ENCODE assay signal across 8 cellular contexts in genomic region chr16:58515125-58515870, GRCh38. TPM values are rescaled to one million over a fixed set of nuclear protein-coding genes. Genes with fewer than 3 reads are reported as not detected.
DNase-seq lines count a peak whose midpoint lies in the region; ATAC-seq, FAIRE-seq and TF ChIP-seq lines count a peak whose summit lies in the region.

TSS of gene SETD6 (plus strand) at chr16:58515517. CDS start at chr16:58515538, 21 bp downstream.

- dilution Hi-C loops in IMR-90 (cut with HindIII; ENCODE audit: low sequenced_read_pairs, unreplicated experiment) = no loop called here

- H4K8ac ChIP-seq in IMR-90 (ENCODE audit: low read depth in 2 of 2, low read length in 2 of 2) = peak within 1 kb of the TSS; percentile 75 to 92; a peak in 3 of 4 replicates
- peak within 1 kb of the TSS; percentile 83 for H4K8ac ChIP-seq in neuronal stem cell (ENCODE audit: low read depth, low read length)

- no peaks in the 10 kb centered on the region for H3K27me3 ChIP-seq in IMR-90 (ENCODE audit: control insufficient read depth, insufficient read depth, low read length)
- H3K27me3 ChIP-seq in RWPE2 (ENCODE audit: insufficient read depth, poor library complexity, severe bottlenecking) = no peaks in the 10 kb centered on the region
- H3K27me3 ChIP-seq in neuronal stem cell (ENCODE audit: control insufficient read depth in 3 of 3, insufficient read depth in 3 of 3, low read depth in 1 of 3, low read length in 3 of 3) = no peaks in the 10 kb centered on the region

- WGBS in IMR-90 (ENCODE audit: extremely low coverage in 2 of 2, insufficient read length in 1 of 2), 2 experiments = 5% methylated on average over 35 of the region's 80 CpGs; no CpG with 5 or more reads in 1 of the 2 experiments
- no CpG with 5 or more reads among the region's 80 CpGs for WGBS in neuronal stem cell (ENCODE audit: extremely low coverage in 2 of 2, insufficient read length in 2 of 2, insufficient replicate concordance in 1 of 2), 2 donors

- 0 out of 2 replicates have a peak within 1 kb of the TSS, but pooled peaks have one; percentile 7 for H3K56ac ChIP-seq in IMR-90 (ENCODE audit: extremely low read depth, insufficient read depth, low read length)

- H2BK120ac ChIP-seq in IMR-90 (ENCODE audit: low read depth, low read length) = no peak within 1 kb of the TSS
- no peak within 1 kb of the TSS for H2BK120ac ChIP-seq in neuronal stem cell (ENCODE audit: low read depth, low read length)

- TF ChIP-seq POLR2A in IMR-90 (IDR thresholded peaks at IDR 0.05; ENCODE audit: low read depth, low read length) = 0 out of 2 replicates have a peak, but pooled peaks have one; percentile 31

- H3K4me1 ChIP-seq in IMR-90 (ENCODE audit: control insufficient read depth, insufficient read depth, low read length) = 0 out of 2 replicates have a peak, but pooled peaks cover 2% of the 10 kb centered on the region
- peaks cover 9% of the 10 kb centered on the region for H3K4me1 ChIP-seq in RWPE2 (ENCODE audit: insufficient read depth, poor library complexity, severe bottlenecking)
- H3K4me1 ChIP-seq in neuronal stem cell (ENCODE audit: control insufficient read depth in 2 of 2, insufficient read depth in 1 of 2, low read depth in 1 of 2, low read length in 2 of 2) = peaks cover 0 to 9% of the 10 kb centered on the region in 2 donors

- H3K9me3 ChIP-seq in IMR-90 (ENCODE audit: control insufficient read depth, insufficient read depth, low read length) (no peaks in the 10 kb centered on the region), RWPE2 (ENCODE audit: severe bottlenecking) (no peaks in the 10 kb centered on the region), neuronal stem cell (replicated peaks in 1 of 2; ENCODE audit: control insufficient read depth in 2 of 2, insufficient read depth in 1 of 2, low read depth in 1 of 2, low read length in 2 of 2) (no peaks in the 10 kb centered on the region)

- H4K5ac ChIP-seq in IMR-90 (ENCODE audit: low read depth, low read length) = peak within 1 kb of the TSS; percentile 56

- H2BK5ac ChIP-seq in IMR-90 (ENCODE audit: low read depth, low read length, poor library complexity, severe bottlenecking) = no peak within 1 kb of the TSS
- H2BK5ac ChIP-seq in neuronal stem cell (ENCODE audit: low read length) = peak within 1 kb of the TSS; percentile 59

- FAIRE-seq in frontal cortex (lab: Jason Lieb, UNC) = no peak

- CTCF ChIA-PET in IMR-90 (lab: Yijun Ruan, JAX) = no interaction called here

- no peak within 1 kb of the TSS for H2BK12ac ChIP-seq in neuronal stem cell (ENCODE audit: low read length)

- DNase-seq in DMS79 (lab: John Stamatoyannopoulos, UW) = peak; percentile 22
- peak; percentile 84 for DNase-seq in IMR-90
- DNase-seq in RWPE2 (ENCODE audit: low spot score) = peak; percentile 84
- peak; percentile 82 for DNase-seq in activated naive CD4-positive, alpha-beta T cell treated with Interleukin-2 at 50 U/mL for 16 hours
- DNase-seq in frontal cortex (ENCODE audit: low spot score in 2 of 2) = peak; percentile 95 to 97
- DNase-seq in neuronal stem cell (ENCODE audit: low spot score) = peak; percentile 82

- H3K36me3 ChIP-seq in IMR-90 (ENCODE audit: control insufficient read depth, insufficient read depth, low read length) (peaks cover 25% of the 10 kb centered on the region), RWPE2 (ENCODE audit: low read depth) (peaks cover 40% of the 10 kb centered on the region), neuronal stem cell (replicated peaks in 1 of 2; ENCODE audit: control insufficient read depth in 2 of 2, insufficient read depth in 2 of 2, low read length in 2 of 2) (peaks cover 12 to 79% of the 10 kb centered on the region in 2 donors)

- H3K23ac ChIP-seq in IMR-90 (ENCODE audit: low read depth, low read length) (peak within 1 kb of the TSS; percentile 41; the same call in 1 of the 2 replicates), neuronal stem cell (ENCODE audit: low read depth, low read length, poor library complexity) (peak within 1 kb of the TSS; percentile 83)

- H2AK5ac ChIP-seq in IMR-90 (ENCODE audit: low read depth, low read length) (0 out of 2 replicates have a peak within 1 kb of the TSS, but pooled peaks have one; percentile 35), neuronal stem cell (ENCODE audit: low read depth, low read length) (peak within 1 kb of the TSS; percentile 53)

- H2BK15ac ChIP-seq in IMR-90 (ENCODE audit: low read depth, low read length) = no peak within 1 kb of the TSS
- H2BK15ac ChIP-seq in neuronal stem cell (ENCODE audit: low read length) = peak within 1 kb of the TSS; percentile 69

- no TSS peak for BruUV-seq in IMR-90 (replicated peaks; lab: Mats Ljungman, UMichigan)

- H3K4ac ChIP-seq in IMR-90 (ENCODE audit: low read depth, low read length) (peak within 1 kb of the TSS; percentile 53; the same call in 1 of the 2 replicates), neuronal stem cell (ENCODE audit: low read length) (no peak within 1 kb of the TSS)

- peak; percentile 75 for ATAC-seq in GM21528 (IDR thresholded peaks at IDR 0.05; ENCODE audit: low FRiP score, unreplicated experiment)
- peak; percentile 86 for ATAC-seq in IMR-90 (ENCODE audit: low read depth)
- peak; percentile 82 for ATAC-seq in RWPE2 (ENCODE audit: low read depth)

- no peak within 1 kb of the TSS for H2BK20ac ChIP-seq in IMR-90 (ENCODE audit: low read depth, low read length)

- in situ Hi-C loops in IMR-90 (cut with MboI; ENCODE audit: low sequenced_read_pairs) = no loop called here

- H3K4me2 ChIP-seq in IMR-90 (ENCODE audit: low read depth, low read length) (peak within 1 kb of the TSS; percentile 97), neuronal stem cell (ENCODE audit: insufficient read depth, low read length, poor library complexity, severe bottlenecking) (peak within 1 kb of the TSS; percentile 99)

- no peak for TF ChIP-seq RAD21 in IMR-90 (IDR thresholded peaks at IDR 0.05; ENCODE audit: low read length)

- H3K18ac ChIP-seq in IMR-90 (ENCODE audit: low read depth, low read length) (no peak within 1 kb of the TSS), neuronal stem cell (ENCODE audit: low read length) (peak within 1 kb of the TSS; percentile 98)

- H4K91ac ChIP-seq in IMR-90 (ENCODE audit: insufficient read depth, low read depth, low read length) (no peak within 1 kb of the TSS), neuronal stem cell (ENCODE audit: low read depth, low read length, poor library complexity) (peak within 1 kb of the TSS; percentile 81)

- H3K27ac ChIP-seq in IMR-90 (ENCODE audit: insufficient read depth, low read length) (peak within 1 kb of the TSS; percentile 61), RWPE2 (ENCODE audit: poor library complexity, severe bottlenecking) (peak within 1 kb of the TSS; percentile 63), neuronal stem cell (replicated peaks; ENCODE audit: low read length) (peak within 1 kb of the TSS; percentile 69)

- intact Hi-C loops in IMR-90 (cut with micrococcal nuclease) = no loop called here

- peak within 1 kb of the TSS; percentile 81 for H3K4me3 ChIP-seq in IMR-90 (ENCODE audit: insufficient read depth, low read depth, low read length)
- H3K4me3 ChIP-seq in RWPE2 (ENCODE audit: severe bottlenecking) = peak within 1 kb of the TSS; percentile 54
- peak within 1 kb of the TSS; percentile 43 to 96 for H3K4me3 ChIP-seq in neuronal stem cell (ENCODE audit: low read length in 2 of 2)

- peak within 1 kb of the TSS; percentile 83 for H2AK9ac ChIP-seq in IMR-90 (replicated peaks; ENCODE audit: low read depth, low read length, poor library complexity)

- TF ChIP-seq CTCF in IMR-90 (conservative IDR thresholded peaks at IDR 0.05; ENCODE audit: low read depth, low read length) (0 out of 2 replicates have a peak, but pooled peaks have one; percentile 3), RWPE2 (IDR thresholded peaks at IDR 0.05; ENCODE audit: poor library complexity, severe bottlenecking) (peak; percentile 6), subcutaneous adipose tissue (IDR thresholded peaks at IDR 0.05; ENCODE audit: low read depth) (no peak)

- peaks cover 11% of the 10 kb centered on the region; the same call in 1 of the 2 replicates for H4K20me1 ChIP-seq in IMR-90 (ENCODE audit: insufficient read depth, low read length)

- peak within 1 kb of the TSS; percentile 78 for H3K9ac ChIP-seq in IMR-90 (ENCODE audit: low read depth, low read length)
- H3K9ac ChIP-seq in neuronal stem cell (ENCODE audit: low read depth, low read length, poor library complexity) = peak within 1 kb of the TSS; percentile 95

- no peaks in the 10 kb centered on the region; the same call in 1 of the 2 replicates for H3K9me1 ChIP-seq in IMR-90 (ENCODE audit: insufficient read depth, low read length)

- H3K14ac ChIP-seq in IMR-90 (replicated peaks; ENCODE audit: low read depth, low read length) = peak within 1 kb of the TSS; percentile 63
- H3K14ac ChIP-seq in neuronal stem cell (ENCODE audit: low read length) = peak within 1 kb of the TSS; percentile 97

- H2AFZ ChIP-seq in IMR-90 (replicated peaks; ENCODE audit: low read length, poor library complexity) (peak within 1 kb of the TSS; percentile 93), neuronal stem cell (ENCODE audit: low read length) (peak within 1 kb of the TSS; percentile 68)

- POLR2A ChIA-PET in IMR-90 (lab: Charles Lee; ENCODE audit: unreplicated experiment) = interaction anchor here (0.6 kb wide), 2 partner anchors 13 to 629 kb away, joined by 3 to 6 read pairs; no protein-coding TSS in a partner anchor

- H3K79me1 ChIP-seq in IMR-90 (ENCODE audit: low read depth in 1 of 2, low read length in 2 of 2) (peaks cover 11 to 16% of the 10 kb centered on the region in 2 experiments; a peak in 3 of 4 replicates), neuronal stem cell (ENCODE audit: low read depth, low read length) (peaks cover 4% of the 10 kb centered on the region)

TF ChIP-seq in IMR-90, 13 proteins besides CTCF, POLR2A, EP300 and RAD21 (continues in another document):
- TF ChIP-seq MXI1 (IDR thresholded peaks at IDR 0.05; ENCODE audit: borderline replicate concordance, low read depth, low read length) (peak; percentile 97; the same call in 1 of the 2 replicates), MAZ (IDR thresholded peaks at IDR 0.05; ENCODE audit: borderline replicate concordance, low read depth, low read length) (peak; percentile 20; the same call in 1 of the 2 replicates), USF2 (IDR thresholded peaks at IDR 0.05; ENCODE audit: low read depth, low read length) (peak; percentile 90), BHLHE40 (IDR thresholded peaks at IDR 0.05; ENCODE audit: low read depth, low read length) (peak; percentile 76)

RNA-seq across cellular contexts. Expression of gene SETD6, which starts in this region (rescaled TPM):
- total RNA-seq in IMR-90 (2012; rRNA removed) = 3.2 and 3.3 TPM in 2 replicates
- 5.2 and 6.4 TPM in 2 replicates for polyA plus RNA-seq in IMR-90 (2012; rRNA removed)
- polyA plus RNA-seq in IMR-90 (2012; cell fraction: cytosol; rRNA removed) = 5.8 and 11.1 TPM in 2 replicates
- 29.2 and 50.2 TPM in 2 replicates for polyA plus RNA-seq in IMR-90 (2012; cell fraction: nucleus; rRNA removed; ENCODE audit: low replicate concordance)
- 15.9 TPM for total RNA-seq in frontal cortex
- 14.6 TPM for polyA plus RNA-seq in neuronal stem cell (2013, experiment 1 of 2)
- 12.8 TPM for polyA plus RNA-seq in neuronal stem cell (2013, experiment 2 of 2)
- total RNA-seq in subcutaneous adipose tissue = 10 to 100 TPM; 14.6 to 38.2 (median 19.5) TPM

Comparison
In these comparisons a context has a peak if more than half of its experiments do, and no peak if none do; other contexts are left out.
1. Peak in every context shown above with its lines: DNase-seq, ATAC-seq, H3K4me3 ChIP-seq and H3K27ac ChIP-seq.
2. DNase-seq: peak in every context shown above with its lines; median percentile 96 in frontal cortex; 84 in IMR-90; 84 in RWPE2; 82 in activated naive CD4-positive, alpha-beta T cell treated with Interleukin-2 at 50 U/mL for 16 hours; 82 in neuronal stem cell; 22 in DMS79.